ENCODE assay signal across 9 cellular contexts in genomic region chr6:27505209-27506027, GRCh38. TPM values are rescaled to one million over a fixed set of nuclear protein-coding genes. Genes with fewer than 3 reads are reported as not detected.
A peak's percentile ranks its signal among the peaks of the same experiment; 100 is the strongest.
DNase-seq lines count a peak whose midpoint lies in the region; ATAC-seq and TF ChIP-seq lines count a peak whose summit lies in the region.
"Had no signal": no experiment of that assay in that cellular context is flagged by ENCODE, and none has a peak within 500 bp of the region (broad histone marks: within the 10 kb centered on the region; RNA-seq: fewer than 3 reads in every experiment).

No MANE protein-coding gene starts in this region.

- peaks cover 37% of the 10 kb centered on the region for H3K27me3 ChIP-seq in gastroesophageal sphincter

- no peak for TF ChIP-seq EP300 in gastroesophageal sphincter (IDR thresholded peaks at IDR 0.05)

- no peaks in the 10 kb centered on the region for H3K36me3 ChIP-seq in gastroesophageal sphincter

- H3K9me3 ChIP-seq in gastroesophageal sphincter, result no peaks in the 10 kb centered on the region

- TF ChIP-seq CTCF in gastroesophageal sphincter (IDR thresholded peaks at IDR 0.05), result no peak

- H3K27ac ChIP-seq in gastroesophageal sphincter, result no peak overlapping the region
- H3K27ac ChIP-seq: skin epidermis had no signal

- H3K4me1 ChIP-seq in gastroesophageal sphincter, result peaks cover 0 to 19% (median 2%) of the 10 kb centered on the region in 3 donors

- no peak overlapping the region for H3K4me3 ChIP-seq in gastroesophageal sphincter
- H3K4me3 ChIP-seq: skin epidermis had no signal

- no peak for TF ChIP-seq POLR2A in gastroesophageal sphincter (IDR thresholded peaks at IDR 0.05)

- peak; percentile 52 for ATAC-seq in gastroesophageal sphincter

- DNase-seq in DMS53 (lab: John Stamatoyannopoulos, UW) (peak; percentile 72), DMS53 treated with DMSO at 0.1 percent for 48 hours (lab: John Stamatoyannopoulos, UW; ENCODE audit: unreplicated experiment) (no peak), NCI-H748 (lab: John Stamatoyannopoulos, UW; ENCODE audit: unreplicated experiment) (peak; percentile 92), activated T-cell treated with anti-CD3 and anti-CD28 coated beads for 4 hours (peak; percentile 30), DMS114 treated with DMSO at 0.1 percent for 48 hours (lab: John Stamatoyannopoulos, UW; ENCODE audit: unreplicated experiment) (no peak), globus pallidus (ENCODE audit: low spot score) (no peak)
- DNase-seq in stimulated activated CD8-positive, alpha-beta memory T cell treated with anti-CD3 and anti-CD28 coated beads, Interleukin-15, amount 100 ng/mL, for 24 hours (ENCODE audit: low read depth), result peak; percentile 21

- WGBS in gastroesophageal sphincter (ENCODE audit: low coverage in 1 of 2), 2 donors, result 20 to 24% methylated on average over 14 to 20 of the region's 20 CpGs

RNA-seq across cellular contexts. Expression of gene ZNF184, which starts 32.5 kb away (rescaled TPM):
- 1 to 10 TPM; 5.0 to 9.0 (median 8.5) TPM for total RNA-seq in gastroesophageal sphincter

Comparison
In these comparisons a context has a peak if more than half of its experiments do, and no peak if none do; other contexts are left out.
1. DNase-seq: peak in DMS53 (single experiment), NCI-H748 (single experiment), activated T-cell treated with anti-CD3 and anti-CD28 coated beads for 4 hours (single experiment) and stimulated activated CD8-positive, alpha-beta memory T cell treated with anti-CD3 and anti-CD28 coated beads, Interleukin-15, amount 100 ng/mL, for 24 hours (single experiment); none in DMS53 treated with DMSO at 0.1 percent for 48 hours (single experiment), DMS114 treated with DMSO at 0.1 percent for 48 hours (single experiment) and globus pallidus (single experiment).